Comparison of ENCODE assay signal across 8 cellular contexts in the genomic region with DNA sequence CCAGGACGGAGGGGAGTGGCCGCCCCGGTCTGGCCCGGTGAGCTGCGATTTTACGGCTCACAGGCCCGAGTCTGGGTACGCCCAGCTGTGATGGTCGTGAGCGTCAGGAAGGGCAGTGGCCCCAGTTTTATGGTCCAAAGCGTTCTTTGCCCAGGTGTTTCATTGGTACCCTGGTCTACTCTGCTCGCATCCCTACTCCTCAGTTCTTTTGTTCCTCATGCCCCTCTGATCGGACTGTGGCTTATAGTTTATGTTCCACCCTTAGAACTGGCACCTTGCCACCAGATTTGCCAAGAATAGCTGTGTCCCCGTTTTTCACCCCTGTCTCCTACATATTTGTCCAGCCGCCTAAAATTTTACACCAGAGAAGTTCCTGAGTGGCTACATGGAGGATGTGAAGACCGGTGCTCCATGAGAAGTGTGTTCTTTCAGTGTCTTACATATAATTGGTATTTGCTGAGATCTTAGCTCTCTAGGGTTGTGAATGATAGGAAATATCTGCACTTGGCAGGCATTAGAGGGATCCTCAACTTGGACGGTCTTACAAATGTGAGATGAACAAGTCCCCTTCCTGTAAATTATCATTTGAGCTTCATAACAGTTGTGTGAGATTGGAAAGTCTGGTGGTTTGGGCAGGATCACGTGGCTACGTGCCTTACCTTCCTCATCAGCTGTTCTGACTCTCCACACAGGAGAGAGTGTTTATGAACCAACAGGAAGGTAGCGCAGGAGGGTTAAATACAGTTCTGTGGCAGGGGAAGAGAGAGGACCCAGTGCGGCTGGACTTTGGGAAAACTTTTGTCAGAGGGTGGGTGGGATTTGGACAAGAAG. TPM values are rescaled to one million over a fixed set of nuclear protein-coding genes. Genes with fewer than 3 reads are reported as not detected.
A peak's percentile ranks its signal among the peaks of the same experiment; 100 is the strongest.
DNase-seq lines count a peak whose midpoint lies in the region; ATAC-seq and TF ChIP-seq lines count a peak whose summit lies in the region.

No MANE protein-coding gene starts in this region.

- H3K4me1 ChIP-seq in breast epithelium (peaks cover 0 to 2% of the 10 kb centered on the region in 2 donors), lung (ENCODE audit: control insufficient read depth in 2 of 2, insufficient read depth in 2 of 2, low read length in 2 of 2) (peaks cover 14 to 21% of the 10 kb centered on the region in 2 donors), aorta (ENCODE audit: control insufficient read depth in 1 of 2, insufficient read depth in 2 of 2, low read length in 2 of 2) (peaks cover 6 to 15% of the 10 kb centered on the region in 2 donors)

- H3K36me3 ChIP-seq in KOPT-K1 (ENCODE audit: insufficient read depth, low read length): no peaks in the 10 kb centered on the region
- no peaks in the 10 kb centered on the region for H3K36me3 ChIP-seq in breast epithelium
- H3K36me3 ChIP-seq in lung (ENCODE audit: control insufficient read depth in 2 of 2, insufficient read depth in 2 of 2, low read length in 2 of 2): no peaks in the 10 kb centered on the region
- H3K36me3 ChIP-seq in aorta (ENCODE audit: control insufficient read depth in 1 of 2, insufficient read depth in 2 of 2, low read length in 1 of 2): no peaks in the 10 kb centered on the region

- no peak for TF ChIP-seq POLR2A in breast epithelium (IDR thresholded peaks at IDR 0.05)

- peak overlapping the region; percentile 79 for H3K27ac ChIP-seq in KOPT-K1 (ENCODE audit: low read depth, low read length, poor library complexity, severe bottlenecking)
- peak overlapping the region; percentile 89 to 93 for H3K27ac ChIP-seq in breast epithelium
- peak overlapping the region; percentile 89 to 98 for H3K27ac ChIP-seq in lung (ENCODE audit: low read depth in 1 of 2, low read length in 1 of 2)
- H3K27ac ChIP-seq in aorta (ENCODE audit: low read depth in 1 of 2, low read length in 2 of 2): peak overlapping the region; percentile 94 to 97

- DNase-seq in GM12864 (ENCODE audit: low read depth) (peak; percentile 34), breast epithelium (ENCODE audit: low spot score in 2 of 2) (peak in 1 of 2 donors; percentile 57), lung (ENCODE audit: low spot score) (no peak), aorta (no peak), NCI-H146 (lab: John Stamatoyannopoulos, UW) (no peak), T1000 (lab: John Stamatoyannopoulos, UW) (no peak)

- WGBS in lung, 2 donors: 8% methylated on average over 21 of the region's 21 CpGs
- WGBS in aorta, 2 donors: 4 to 6% methylated on average over 21 of the region's 21 CpGs

- TF ChIP-seq CTCF in GM12864 (IDR thresholded peaks at IDR 0.05; ENCODE audit: low read depth, low read length, missing control alignments) (no peak), breast epithelium (IDR thresholded peaks at IDR 0.05) (no peak), lung (IDR thresholded peaks at IDR 0.05; ENCODE audit: control extremely low read depth, extremely low read depth) (no peak)

- H3K4me3 ChIP-seq in GM12864 (ENCODE audit: low read depth, low read length) (peak overlapping the region; percentile 87), breast epithelium (peak overlapping the region; percentile 75 to 82 (median 80)), lung (peak overlapping the region; percentile 82), aorta (ENCODE audit: low read length in 2 of 2) (peak overlapping the region; percentile 82 to 85)

- H3K9me3 ChIP-seq in KOPT-K1 (ENCODE audit: insufficient read depth, low read length, poor library complexity, severe bottlenecking) (peaks cover 8% of the 10 kb centered on the region), breast epithelium (no peaks in the 10 kb centered on the region), lung (ENCODE audit: control insufficient read depth in 2 of 2, insufficient read depth in 1 of 2, low read length in 1 of 2) (no peaks in the 10 kb centered on the region), aorta (ENCODE audit: control insufficient read depth, low read length) (no peaks in the 10 kb centered on the region)

- intact Hi-C loops in breast epithelium (cut with DNase I; ENCODE audit: low total_unique reads): no loop called here
- intact Hi-C loops in aorta (cut with DNase I): loop anchor here in 1 of 2 donors (2.0 kb wide), 1 partner anchor 23 kb away; no protein-coding TSS in a partner anchor

- ATAC-seq in lung (ENCODE audit: insufficient read depth, low FRiP score): no peak
- ATAC-seq in aorta (ENCODE audit: low FRiP score): peak; percentile 70
- ATAC-seq in GM18868 (IDR thresholded peaks at IDR 0.05; ENCODE audit: unreplicated experiment): no peak

- no peaks in the 10 kb centered on the region for H3K27me3 ChIP-seq in breast epithelium
- no peaks in the 10 kb centered on the region for H3K27me3 ChIP-seq in lung (ENCODE audit: control insufficient read depth, insufficient read depth)
- no peaks in the 10 kb centered on the region for H3K27me3 ChIP-seq in aorta (ENCODE audit: control insufficient read depth in 1 of 2, insufficient read depth in 2 of 2, low read length in 1 of 2)

RNA-seq across cellular contexts. Expression of a gene that starts 1.1 kb away (rescaled TPM):
- total RNA-seq in breast epithelium: 10 to 100 TPM; 16.7 to 20.3 (median 17.7) TPM
- 10 to 100 TPM; 18.6 to 25.7 TPM for total RNA-seq in lung
- polyA plus RNA-seq in lung: 10 to 100 TPM in 1 of 2 donors, 1 to 10 TPM in 1; 5.9 to 19.4 TPM
- 10 to 100 TPM; 25.5 to 29.3 TPM for total RNA-seq in aorta
- polyA plus RNA-seq in aorta: 1 to 10 TPM; 7.0 to 8.1 TPM
